ENCODE assay signal across 12 cellular contexts in genomic region chr2:187475499-187476248, GRCh38. TPM values are rescaled to one million over a fixed set of nuclear protein-coding genes. Genes with fewer than 3 reads are reported as not detected.
A peak's percentile ranks its signal among the peaks of the same experiment; 100 is the strongest.
DNase-seq lines count a peak whose midpoint lies in the region; ATAC-seq and TF ChIP-seq lines count a peak whose summit lies in the region.
"Had no signal": no experiment of that assay in that cellular context is flagged by ENCODE, and none has a peak within 500 bp of the region (broad histone marks: within the 10 kb centered on the region; RNA-seq: fewer than 3 reads in every experiment).

No MANE protein-coding gene starts in this region.

- no peaks in the 10 kb centered on the region for H3K27me3 Mint-ChIP-seq in activated CD4-positive, alpha-beta memory T cell treated with anti-CD3 and anti-CD28 coated beads, Interleukin-2, amount 10 ng/mL, durations not matched to agents 7 days and 5 days

- H3K9ac ChIP-seq in KMS-11, result peak overlapping the region; percentile 4; the same call in 1 of the 2 replicates

- H3K9me3 Mint-ChIP-seq in activated CD4-positive, alpha-beta memory T cell treated with anti-CD3 and anti-CD28 coated beads, Interleukin-2, amount 10 ng/mL, durations not matched to agents 7 days and 5 days, result no peaks in the 10 kb centered on the region
- H3K9me3 Mint-ChIP-seq: nephron had no signal

- peaks cover 41% of the 10 kb centered on the region for H3K4me1 ChIP-seq in KMS-11 (ENCODE audit: low read depth, poor library complexity, severe bottlenecking)
- H3K4me1 ChIP-seq: Caco-2 had no signal

- H3K27ac ChIP-seq in KMS-11, result peak overlapping the region; percentile 59

- ATAC-seq in GM18858 (IDR thresholded peaks at IDR 0.05; ENCODE audit: unreplicated experiment) (peak; percentile 90), HG02623 (IDR thresholded peaks at IDR 0.05; ENCODE audit: unreplicated experiment) (peak; percentile 85)

- peak overlapping the region; percentile 38 for H3K4me2 ChIP-seq in KMS-11

- no peak overlapping the region for H3K4me3 Mint-ChIP-seq in activated CD4-positive, alpha-beta memory T cell treated with anti-CD3 and anti-CD28 coated beads, Interleukin-2, amount 10 ng/mL, durations not matched to agents 7 days and 5 days
- H3K4me3 Mint-ChIP-seq: nephron had no signal

- H3K36me3 Mint-ChIP-seq in activated CD4-positive, alpha-beta memory T cell treated with anti-CD3 and anti-CD28 coated beads, Interleukin-2, amount 10 ng/mL, durations not matched to agents 7 days and 5 days (ENCODE audit: low read depth), result no peaks in the 10 kb centered on the region

- H3K27ac Mint-ChIP-seq in activated CD4-positive, alpha-beta memory T cell treated with anti-CD3 and anti-CD28 coated beads, Interleukin-2, amount 10 ng/mL, durations not matched to agents 7 days and 5 days, result no peak overlapping the region
- H3K27ac Mint-ChIP-seq: nephron had no signal

- peak; percentile 11 for DNase-seq in fibroblast of mammary gland (ENCODE audit: low read depth)
- DNase-seq in activated CD4-positive, alpha-beta memory T cell treated with anti-CD3 and anti-CD28 coated beads, Interleukin-2, amount 10 ng/mL, durations not matched to agents 7 days and 5 days, result no peak
- DNase-seq in NCI-H2029 (lab: John Stamatoyannopoulos, UW), result no peak
- no peak for DNase-seq in activated effector memory CD4-positive, alpha-beta T cell treated with Interleukin-2 at 50 U/mL for 16 hours
- no peak for DNase-seq in activated CD4-positive, CD25-positive, alpha-beta regulatory T cell (lab: John Stamatoyannopoulos, UW)
- DNase-seq: Caco-2; stimulated activated CD4-positive, alpha-beta T cell treated with anti-CD3 and anti-CD28 coated beads, Interleukin-1b, Interleukin-23, amount 100 ng/mL, for 48 hours had no signal

- H3K27me3 ChIP-seq in KMS-11 (ENCODE audit: insufficient read depth, low read depth), result no peaks in the 10 kb centered on the region

- H4K20me1 ChIP-seq in KMS-11 (ENCODE audit: insufficient read depth), result no peaks in the 10 kb centered on the region

- TF ChIP-seq CTCF in KMS-11 (conservative IDR thresholded peaks at IDR 0.05; ENCODE audit: low read depth, low read length) (no peak), fibroblast of mammary gland (conservative IDR thresholded peaks at IDR 0.05; ENCODE audit: control insufficient read depth, insufficient read depth, low read depth, low read length) (no peak)

- H3K4me1 Mint-ChIP-seq in activated CD4-positive, alpha-beta memory T cell treated with anti-CD3 and anti-CD28 coated beads, Interleukin-2, amount 10 ng/mL, durations not matched to agents 7 days and 5 days, result no peaks in the 10 kb centered on the region
- H3K4me1 Mint-ChIP-seq: nephron had no signal

- no peaks in the 10 kb centered on the region for H3K79me2 ChIP-seq in KMS-11 (ENCODE audit: insufficient read depth, low read depth)

- CTCF ChIA-PET in activated CD4-positive, alpha-beta memory T cell treated with anti-CD3 and anti-CD28 coated beads, Interleukin-2, amount 10 ng/mL, durations not matched to agents 7 days and 5 days (lab: Charles Lee), result no interaction called here

- no peak overlapping the region for H3K4me3 ChIP-seq in KMS-11 (IDR thresholded peaks at IDR 0.05; ENCODE audit: insufficient read depth, low read depth, low read length)
- H3K4me3 ChIP-seq in fibroblast of mammary gland (ENCODE audit: control insufficient read depth, low read depth, low read length), result no peak overlapping the region

- POLR2A ChIA-PET in activated CD4-positive, alpha-beta memory T cell treated with anti-CD3 and anti-CD28 coated beads, Interleukin-2, amount 10 ng/mL, durations not matched to agents 7 days and 5 days (lab: Charles Lee), result no interaction called here

- no peaks in the 10 kb centered on the region for H3K36me3 ChIP-seq in KMS-11 (ENCODE audit: insufficient read depth)

- peak overlapping the region; percentile 28; the same call in 1 of the 2 replicates for H2AFZ ChIP-seq in KMS-11 (ENCODE audit: low read depth)

RNA-seq across cellular contexts. Expression of gene CALCRL, which starts 27.6 kb away (rescaled TPM):
- under 1 TPM; 0.20 to 0.50 TPM for total RNA-seq in activated CD4-positive, alpha-beta memory T cell treated with anti-CD3 and anti-CD28 coated beads, Interleukin-2, amount 10 ng/mL, durations not matched to agents 7 days and 5 days
- total RNA-seq: Caco-2, HT-29 had no signal
